Comparison of ENCODE assay signal across 1 cellular context in the genomic region with DNA sequence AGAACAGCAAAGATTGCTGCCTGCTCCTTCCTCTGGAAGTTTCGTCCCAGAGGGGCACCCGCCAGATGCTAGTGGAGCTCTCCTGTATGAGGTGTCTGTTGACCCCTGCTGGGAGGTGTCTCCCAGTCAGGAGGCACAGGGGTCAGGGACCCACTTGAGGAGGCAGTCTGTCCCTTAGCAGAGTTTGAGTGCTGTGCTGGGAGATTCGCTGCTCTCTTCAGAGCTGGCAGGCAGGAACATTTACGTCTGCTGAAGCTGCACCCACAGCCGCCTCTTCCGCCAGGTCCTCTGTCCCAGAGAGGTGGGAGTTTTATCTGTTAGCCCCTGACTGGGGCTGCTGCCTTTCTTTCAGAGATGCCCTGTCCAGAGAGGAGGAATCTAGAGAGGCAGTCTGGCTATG.
TF ChIP-seq lines count a peak whose summit lies in the region.

No MANE protein-coding gene starts in this region.

TF ChIP-seq in HepG2, 621 proteins besides CTCF, POLR2A, EP300 and RAD21:
- peak; percentile 97 for TF ChIP-seq ZNF17 (CRISPR knock-in tag; IDR thresholded peaks at IDR 0.05)
